In the genomic region with DNA sequence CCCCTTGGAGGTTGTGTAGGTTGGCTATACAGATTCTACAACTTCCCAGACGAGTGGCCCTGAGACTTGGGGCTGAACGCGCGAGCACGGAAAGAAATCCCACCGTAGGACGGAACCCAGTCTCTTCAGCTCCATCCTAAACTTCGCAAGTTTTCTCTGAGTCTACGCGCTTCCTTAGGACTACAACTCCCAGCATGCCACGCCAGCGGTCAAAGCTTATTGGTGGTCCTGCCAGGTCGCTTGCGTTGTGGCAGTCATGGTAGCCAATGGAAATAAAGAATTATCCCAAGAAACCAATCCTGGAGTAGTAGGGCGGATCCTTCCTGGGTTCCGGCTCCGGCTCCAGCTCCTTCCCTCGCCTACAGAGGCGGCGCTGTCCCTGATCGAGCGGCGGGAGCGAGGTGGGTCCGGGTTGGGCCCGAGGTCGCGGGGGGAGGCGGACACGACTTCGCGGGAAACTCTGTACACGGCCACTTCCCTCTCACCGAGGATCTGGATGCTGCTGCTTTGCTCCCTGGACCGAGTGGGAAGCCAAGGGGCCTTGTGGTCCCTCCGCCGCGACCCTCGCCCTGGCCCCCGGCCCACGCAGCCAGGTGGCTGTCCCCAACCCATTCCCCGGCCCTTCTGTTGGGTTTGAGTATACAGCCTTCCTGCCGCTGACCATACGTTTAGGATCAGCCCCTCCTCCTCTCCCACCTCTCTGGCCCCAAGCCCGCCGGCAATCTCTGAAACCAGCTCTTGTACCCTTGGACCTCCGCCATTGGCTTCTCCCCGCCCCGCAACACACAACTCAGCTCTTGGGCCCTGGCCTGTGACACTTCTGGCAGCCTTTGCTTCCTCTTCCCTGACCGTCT, we compare ENCODE assay signal across 8 cellular contexts. TPM values are rescaled to one million over a fixed set of nuclear protein-coding genes. Genes with fewer than 3 reads are reported as not detected.
DNase-seq lines count a peak whose midpoint lies in the region; ATAC-seq and TF ChIP-seq lines count a peak whose summit lies in the region.

A gene with protein sequence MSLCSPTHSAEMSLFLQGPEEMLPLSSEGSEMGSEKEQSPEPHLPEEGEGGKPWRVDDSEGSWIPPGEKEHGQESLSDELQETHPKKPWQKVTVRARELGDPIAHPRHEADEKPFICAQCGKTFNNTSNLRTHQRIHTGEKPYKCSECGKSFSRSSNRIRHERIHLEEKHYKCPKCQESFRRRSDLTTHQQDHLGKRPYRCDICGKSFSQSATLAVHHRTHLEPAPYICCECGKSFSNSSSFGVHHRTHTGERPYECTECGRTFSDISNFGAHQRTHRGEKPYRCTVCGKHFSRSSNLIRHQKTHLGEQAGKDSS (plus strand): TSS at position 357 of the 854 bp plus-strand sequence. CDS start 3,046 bp downstream, outside the sequence.

- H3K79me2 ChIP-seq in GM23248 (ENCODE audit: insufficient read depth): peaks cover 20% of the 10 kb centered on the region

- peak within 1 kb of the TSS; percentile 82 for H3K27ac Mint-ChIP-seq in activated T-helper 17 cell treated with anti-CD3 and anti-CD28 coated beads, Interleukin-2, amount 50 U/mL, for 72 hours
- H3K27ac Mint-ChIP-seq in natural killer cell: peak within 1 kb of the TSS; percentile 52 to 91

- H3K36me3 ChIP-seq in GM23248 (ENCODE audit: low read depth): peaks cover 4% of the 10 kb centered on the region

- peaks cover 17% of the 10 kb centered on the region for H3F3A ChIP-seq in GM23248 (ENCODE audit: insufficient read depth)

- DNase-seq in EL (peak; percentile 98), GM23248 (peak; percentile 99), Kasumi-1 (lab: John Stamatoyannopoulos, UW) (peak; percentile 98 to 99), RPMI8226 (peak; percentile 97), fibroblast of peridontal ligament (ENCODE audit: extremely low read depth) (peak; percentile 97), natural killer cell (peak; percentile 71)
- DNase-seq in stimulated activated naive CD4-positive, alpha-beta T cell treated with Interleukin-2 at 50 U/mL for 16 hours (lab: John Stamatoyannopoulos, UW): peak; percentile 89

- no peaks in the 10 kb centered on the region for H3K9me2 ChIP-seq in GM23248 (ENCODE audit: insufficient read depth)

- no peaks in the 10 kb centered on the region for H3K9me3 Mint-ChIP-seq in activated T-helper 17 cell treated with anti-CD3 and anti-CD28 coated beads, Interleukin-2, amount 50 U/mL, for 72 hours
- H3K9me3 Mint-ChIP-seq in natural killer cell: no peaks in the 10 kb centered on the region

- H3K9me3 ChIP-seq in GM23248 (ENCODE audit: low read depth): no peaks in the 10 kb centered on the region

- in situ Hi-C loops in GM23248 (cut with MboI): no loop called here

- peak within 1 kb of the TSS; percentile 99 for H2AFZ ChIP-seq in GM23248

- peaks cover 22% of the 10 kb centered on the region for H3K4me1 ChIP-seq in GM23248 (ENCODE audit: insufficient read depth)

- TF ChIP-seq CTCF in natural killer cell (IDR thresholded peaks at IDR 0.05): no peak

- peak within 1 kb of the TSS; percentile 92 for H3K4me3 Mint-ChIP-seq in activated T-helper 17 cell treated with anti-CD3 and anti-CD28 coated beads, Interleukin-2, amount 50 U/mL, for 72 hours
- peak within 1 kb of the TSS; percentile 92 for H3K4me3 Mint-ChIP-seq in natural killer cell

- peak within 1 kb of the TSS; percentile 99 for H3K4me2 ChIP-seq in GM23248 (ENCODE audit: unreplicated experiment)

- no peaks in the 10 kb centered on the region for H4K20me1 ChIP-seq in GM23248 (ENCODE audit: insufficient read depth)

- H3K27me3 Mint-ChIP-seq in activated T-helper 17 cell treated with anti-CD3 and anti-CD28 coated beads, Interleukin-2, amount 50 U/mL, for 72 hours: no peaks in the 10 kb centered on the region
- no peaks in the 10 kb centered on the region for H3K27me3 Mint-ChIP-seq in natural killer cell (ENCODE audit: low read depth in 2 of 2)

- no peaks in the 10 kb centered on the region for H3K27me3 ChIP-seq in GM23248 (replicated peaks; ENCODE audit: insufficient read depth)

- peaks cover 31% of the 10 kb centered on the region for H3K36me3 Mint-ChIP-seq in activated T-helper 17 cell treated with anti-CD3 and anti-CD28 coated beads, Interleukin-2, amount 50 U/mL, for 72 hours (ENCODE audit: low read depth)
- no peaks in the 10 kb centered on the region for H3K36me3 Mint-ChIP-seq in natural killer cell

- WGBS in GM23248 (ENCODE audit: low coverage in 1 of 2, low lambda C conversion rate in 2 of 2, missing lambda C conversion rate in 2 of 2), 2 experiments: 2% methylated on average over 40 to 42 of the region's 50 CpGs

- intact Hi-C loops in natural killer cell (cut with micrococcal nuclease): loop anchor here (1.0 kb wide), 2 partner anchors 29 to 79 kb away; a partner anchor contains a TSS

- peaks cover 30% of the 10 kb centered on the region for H3K4me1 Mint-ChIP-seq in activated T-helper 17 cell treated with anti-CD3 and anti-CD28 coated beads, Interleukin-2, amount 50 U/mL, for 72 hours
- H3K4me1 Mint-ChIP-seq in natural killer cell: peaks cover 17 to 32% of the 10 kb centered on the region in 2 donors

- no peak within 1 kb of the TSS for H3K27ac ChIP-seq in GM23248

- H3K9ac ChIP-seq in GM23248: peak within 1 kb of the TSS; percentile 84

- H3K4me3 ChIP-seq in GM23248: peak within 1 kb of the TSS; percentile 87

- ATAC-seq in activated T-helper 17 cell treated with anti-CD3 and anti-CD28 coated beads, Interleukin-2, amount 50 U/mL, for 72 hours (replicated peaks): peak; percentile 93
- peak; percentile 97 to 99 (median 98) for ATAC-seq in natural killer cell

RNA-seq across cellular contexts. Expression of the gene that starts here (rescaled TPM):
- total RNA-seq in GM23248 (2014; rRNA removed; shearing (Covaris generic)): 4.4 and 13.0 TPM in 2 replicates
- 6.2 and 6.9 TPM in 2 replicates for polyA plus RNA-seq in GM23248 (2016; fragmentation: Nextera tagmentation; extraction: Ambion mirVana)
- 1 to 10 TPM; 7.3 to 9.0 TPM for total RNA-seq in activated T-helper 17 cell treated with anti-CD3 and anti-CD28 coated beads, Interleukin-2, amount 50 U/mL, for 72 hours
- total RNA-seq in natural killer cell: 1 to 10 TPM; 2.8 to 5.7 (median 5.2) TPM
